Comparison of ENCODE assay signal across 3 cellular contexts in the genomic region with DNA sequence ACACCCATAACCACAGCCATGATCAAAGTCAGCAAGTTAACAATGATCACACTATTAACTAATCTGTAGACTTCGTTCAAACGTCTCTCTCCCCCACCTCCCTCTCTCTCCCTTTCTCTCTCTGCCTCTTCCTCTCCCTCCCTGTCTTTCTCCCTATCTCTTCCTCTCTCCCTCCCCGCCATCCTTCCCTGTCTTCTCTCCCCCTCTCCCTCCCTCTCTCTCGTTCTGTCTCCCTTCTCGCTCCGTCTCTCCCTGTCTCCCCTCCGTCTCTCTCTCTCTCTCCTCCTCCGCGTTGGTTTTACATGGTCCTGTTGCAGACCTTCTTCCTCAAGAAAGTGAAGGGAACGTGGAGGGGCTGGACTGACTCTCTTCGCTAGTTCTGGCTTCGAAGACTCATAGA.
TF ChIP-seq lines count a peak whose summit lies in the region.

No MANE protein-coding gene starts in this region.

TF ChIP-seq in GM23338, 12 proteins besides CTCF, POLR2A, EP300 and RAD21 (continues in another document):
- TF ChIP-seq, protein P1, sequence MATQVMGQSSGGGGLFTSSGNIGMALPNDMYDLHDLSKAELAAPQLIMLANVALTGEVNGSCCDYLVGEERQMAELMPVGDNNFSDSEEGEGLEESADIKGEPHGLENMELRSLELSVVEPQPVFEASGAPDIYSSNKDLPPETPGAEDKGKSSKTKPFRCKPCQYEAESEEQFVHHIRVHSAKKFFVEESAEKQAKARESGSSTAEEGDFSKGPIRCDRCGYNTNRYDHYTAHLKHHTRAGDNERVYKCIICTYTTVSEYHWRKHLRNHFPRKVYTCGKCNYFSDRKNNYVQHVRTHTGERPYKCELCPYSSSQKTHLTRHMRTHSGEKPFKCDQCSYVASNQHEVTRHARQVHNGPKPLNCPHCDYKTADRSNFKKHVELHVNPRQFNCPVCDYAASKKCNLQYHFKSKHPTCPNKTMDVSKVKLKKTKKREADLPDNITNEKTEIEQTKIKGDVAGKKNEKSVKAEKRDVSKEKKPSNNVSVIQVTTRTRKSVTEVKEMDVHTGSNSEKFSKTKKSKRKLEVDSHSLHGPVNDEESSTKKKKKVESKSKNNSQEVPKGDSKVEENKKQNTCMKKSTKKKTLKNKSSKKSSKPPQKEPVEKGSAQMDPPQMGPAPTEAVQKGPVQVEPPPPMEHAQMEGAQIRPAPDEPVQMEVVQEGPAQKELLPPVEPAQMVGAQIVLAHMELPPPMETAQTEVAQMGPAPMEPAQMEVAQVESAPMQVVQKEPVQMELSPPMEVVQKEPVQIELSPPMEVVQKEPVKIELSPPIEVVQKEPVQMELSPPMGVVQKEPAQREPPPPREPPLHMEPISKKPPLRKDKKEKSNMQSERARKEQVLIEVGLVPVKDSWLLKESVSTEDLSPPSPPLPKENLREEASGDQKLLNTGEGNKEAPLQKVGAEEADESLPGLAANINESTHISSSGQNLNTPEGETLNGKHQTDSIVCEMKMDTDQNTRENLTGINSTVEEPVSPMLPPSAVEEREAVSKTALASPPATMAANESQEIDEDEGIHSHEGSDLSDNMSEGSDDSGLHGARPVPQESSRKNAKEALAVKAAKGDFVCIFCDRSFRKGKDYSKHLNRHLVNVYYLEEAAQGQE (IDR thresholded peaks at IDR 0.05; ENCODE audit: unreplicated experiment), result no peak
- no peak for TF ChIP-seq STAT1 (IDR thresholded peaks at IDR 0.05; ENCODE audit: unreplicated experiment)
- TF ChIP-seq, protein P2, sequence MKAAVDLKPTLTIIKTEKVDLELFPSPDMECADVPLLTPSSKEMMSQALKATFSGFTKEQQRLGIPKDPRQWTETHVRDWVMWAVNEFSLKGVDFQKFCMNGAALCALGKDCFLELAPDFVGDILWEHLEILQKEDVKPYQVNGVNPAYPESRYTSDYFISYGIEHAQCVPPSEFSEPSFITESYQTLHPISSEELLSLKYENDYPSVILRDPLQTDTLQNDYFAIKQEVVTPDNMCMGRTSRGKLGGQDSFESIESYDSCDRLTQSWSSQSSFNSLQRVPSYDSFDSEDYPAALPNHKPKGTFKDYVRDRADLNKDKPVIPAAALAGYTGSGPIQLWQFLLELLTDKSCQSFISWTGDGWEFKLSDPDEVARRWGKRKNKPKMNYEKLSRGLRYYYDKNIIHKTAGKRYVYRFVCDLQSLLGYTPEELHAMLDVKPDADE (IDR thresholded peaks at IDR 0.05), result no peak

TF ChIP-seq in GM12878, 131 proteins besides CTCF, POLR2A, EP300 and RAD21:
- TF ChIP-seq CEBPB (IDR thresholded peaks at IDR 0.05; ENCODE audit: borderline replicate concordance in 1 of 2, low read depth in 2 of 2, low read length in 2 of 2) (no peak), CREB1 (IDR thresholded peaks at IDR 0.05; ENCODE audit: low read depth) (no peak), MTA2 (IDR thresholded peaks at IDR 0.05; ENCODE audit: low read depth) (no peak), CBX5 (IDR thresholded peaks at IDR 0.05; ENCODE audit: low read depth) (no peak), NRF1 (conservative IDR thresholded peaks at IDR 0.05; ENCODE audit: low read depth, low read length) (no peak), PAX5 (IDR thresholded peaks at IDR 0.05; ENCODE audit: borderline replicate concordance, low read depth, low read length) (no peak)

TF ChIP-seq in H1, 55 proteins besides CTCF, POLR2A, EP300 and RAD21:
- TF ChIP-seq EZH2 (IDR thresholded peaks at IDR 0.05; ENCODE audit: low read depth, low read length, severe bottlenecking), result no peak
- TF ChIP-seq, protein P3, sequence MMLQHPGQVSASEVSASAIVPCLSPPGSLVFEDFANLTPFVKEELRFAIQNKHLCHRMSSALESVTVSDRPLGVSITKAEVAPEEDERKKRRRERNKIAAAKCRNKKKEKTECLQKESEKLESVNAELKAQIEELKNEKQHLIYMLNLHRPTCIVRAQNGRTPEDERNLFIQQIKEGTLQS (IDR thresholded peaks at IDR 0.05; ENCODE audit: insufficient read depth, low read depth, low read length), result no peak
- TF ChIP-seq, protein P4, sequence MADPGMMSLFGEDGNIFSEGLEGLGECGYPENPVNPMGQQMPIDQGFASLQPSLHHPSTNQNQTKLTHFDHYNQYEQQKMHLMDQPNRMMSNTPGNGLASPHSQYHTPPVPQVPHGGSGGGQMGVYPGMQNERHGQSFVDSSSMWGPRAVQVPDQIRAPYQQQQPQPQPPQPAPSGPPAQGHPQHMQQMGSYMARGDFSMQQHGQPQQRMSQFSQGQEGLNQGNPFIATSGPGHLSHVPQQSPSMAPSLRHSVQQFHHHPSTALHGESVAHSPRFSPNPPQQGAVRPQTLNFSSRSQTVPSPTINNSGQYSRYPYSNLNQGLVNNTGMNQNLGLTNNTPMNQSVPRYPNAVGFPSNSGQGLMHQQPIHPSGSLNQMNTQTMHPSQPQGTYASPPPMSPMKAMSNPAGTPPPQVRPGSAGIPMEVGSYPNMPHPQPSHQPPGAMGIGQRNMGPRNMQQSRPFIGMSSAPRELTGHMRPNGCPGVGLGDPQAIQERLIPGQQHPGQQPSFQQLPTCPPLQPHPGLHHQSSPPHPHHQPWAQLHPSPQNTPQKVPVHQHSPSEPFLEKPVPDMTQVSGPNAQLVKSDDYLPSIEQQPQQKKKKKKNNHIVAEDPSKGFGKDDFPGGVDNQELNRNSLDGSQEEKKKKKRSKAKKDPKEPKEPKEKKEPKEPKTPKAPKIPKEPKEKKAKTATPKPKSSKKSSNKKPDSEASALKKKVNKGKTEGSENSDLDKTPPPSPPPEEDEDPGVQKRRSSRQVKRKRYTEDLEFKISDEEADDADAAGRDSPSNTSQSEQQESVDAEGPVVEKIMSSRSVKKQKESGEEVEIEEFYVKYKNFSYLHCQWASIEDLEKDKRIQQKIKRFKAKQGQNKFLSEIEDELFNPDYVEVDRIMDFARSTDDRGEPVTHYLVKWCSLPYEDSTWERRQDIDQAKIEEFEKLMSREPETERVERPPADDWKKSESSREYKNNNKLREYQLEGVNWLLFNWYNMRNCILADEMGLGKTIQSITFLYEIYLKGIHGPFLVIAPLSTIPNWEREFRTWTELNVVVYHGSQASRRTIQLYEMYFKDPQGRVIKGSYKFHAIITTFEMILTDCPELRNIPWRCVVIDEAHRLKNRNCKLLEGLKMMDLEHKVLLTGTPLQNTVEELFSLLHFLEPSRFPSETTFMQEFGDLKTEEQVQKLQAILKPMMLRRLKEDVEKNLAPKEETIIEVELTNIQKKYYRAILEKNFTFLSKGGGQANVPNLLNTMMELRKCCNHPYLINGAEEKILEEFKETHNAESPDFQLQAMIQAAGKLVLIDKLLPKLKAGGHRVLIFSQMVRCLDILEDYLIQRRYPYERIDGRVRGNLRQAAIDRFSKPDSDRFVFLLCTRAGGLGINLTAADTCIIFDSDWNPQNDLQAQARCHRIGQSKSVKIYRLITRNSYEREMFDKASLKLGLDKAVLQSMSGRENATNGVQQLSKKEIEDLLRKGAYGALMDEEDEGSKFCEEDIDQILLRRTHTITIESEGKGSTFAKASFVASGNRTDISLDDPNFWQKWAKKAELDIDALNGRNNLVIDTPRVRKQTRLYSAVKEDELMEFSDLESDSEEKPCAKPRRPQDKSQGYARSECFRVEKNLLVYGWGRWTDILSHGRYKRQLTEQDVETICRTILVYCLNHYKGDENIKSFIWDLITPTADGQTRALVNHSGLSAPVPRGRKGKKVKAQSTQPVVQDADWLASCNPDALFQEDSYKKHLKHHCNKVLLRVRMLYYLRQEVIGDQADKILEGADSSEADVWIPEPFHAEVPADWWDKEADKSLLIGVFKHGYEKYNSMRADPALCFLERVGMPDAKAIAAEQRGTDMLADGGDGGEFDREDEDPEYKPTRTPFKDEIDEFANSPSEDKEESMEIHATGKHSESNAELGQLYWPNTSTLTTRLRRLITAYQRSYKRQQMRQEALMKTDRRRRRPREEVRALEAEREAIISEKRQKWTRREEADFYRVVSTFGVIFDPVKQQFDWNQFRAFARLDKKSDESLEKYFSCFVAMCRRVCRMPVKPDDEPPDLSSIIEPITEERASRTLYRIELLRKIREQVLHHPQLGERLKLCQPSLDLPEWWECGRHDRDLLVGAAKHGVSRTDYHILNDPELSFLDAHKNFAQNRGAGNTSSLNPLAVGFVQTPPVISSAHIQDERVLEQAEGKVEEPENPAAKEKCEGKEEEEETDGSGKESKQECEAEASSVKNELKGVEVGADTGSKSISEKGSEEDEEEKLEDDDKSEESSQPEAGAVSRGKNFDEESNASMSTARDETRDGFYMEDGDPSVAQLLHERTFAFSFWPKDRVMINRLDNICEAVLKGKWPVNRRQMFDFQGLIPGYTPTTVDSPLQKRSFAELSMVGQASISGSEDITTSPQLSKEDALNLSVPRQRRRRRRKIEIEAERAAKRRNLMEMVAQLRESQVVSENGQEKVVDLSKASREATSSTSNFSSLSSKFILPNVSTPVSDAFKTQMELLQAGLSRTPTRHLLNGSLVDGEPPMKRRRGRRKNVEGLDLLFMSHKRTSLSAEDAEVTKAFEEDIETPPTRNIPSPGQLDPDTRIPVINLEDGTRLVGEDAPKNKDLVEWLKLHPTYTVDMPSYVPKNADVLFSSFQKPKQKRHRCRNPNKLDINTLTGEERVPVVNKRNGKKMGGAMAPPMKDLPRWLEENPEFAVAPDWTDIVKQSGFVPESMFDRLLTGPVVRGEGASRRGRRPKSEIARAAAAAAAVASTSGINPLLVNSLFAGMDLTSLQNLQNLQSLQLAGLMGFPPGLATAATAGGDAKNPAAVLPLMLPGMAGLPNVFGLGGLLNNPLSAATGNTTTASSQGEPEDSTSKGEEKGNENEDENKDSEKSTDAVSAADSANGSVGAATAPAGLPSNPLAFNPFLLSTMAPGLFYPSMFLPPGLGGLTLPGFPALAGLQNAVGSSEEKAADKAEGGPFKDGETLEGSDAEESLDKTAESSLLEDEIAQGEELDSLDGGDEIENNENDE (IDR thresholded peaks at IDR 0.05; ENCODE audit: insufficient replicate concordance, low read length), result no peak
- no peak for TF ChIP-seq KDM4A (IDR thresholded peaks at IDR 0.05; ENCODE audit: low read depth, low read length, severe bottlenecking)
- no peak for TF ChIP-seq SUZ12 (IDR thresholded peaks at IDR 0.05; ENCODE audit: low read length)
- no peak for TF ChIP-seq YY1 (IDR thresholded peaks at IDR 0.05; ENCODE audit: low read depth, low read length)
- TF ChIP-seq RNF2 (IDR thresholded peaks at IDR 0.05; ENCODE audit: borderline replicate concordance, low read depth, low read length, missing control alignments, poor library complexity, severe bottlenecking), result no peak
- no peak for TF ChIP-seq CHD2 (IDR thresholded peaks at IDR 0.05; ENCODE audit: low read length)
- TF ChIP-seq SP2 (IDR thresholded peaks at IDR 0.05; ENCODE audit: low read length), result no peak
- no peak for TF ChIP-seq CTBP2 (IDR thresholded peaks at IDR 0.05; ENCODE audit: borderline replicate concordance, insufficient read depth, insufficient read length, low read length)
- TF ChIP-seq SP4 (IDR thresholded peaks at IDR 0.05; ENCODE audit: low read length), result no peak
- TF ChIP-seq KDM5A (IDR thresholded peaks at IDR 0.05; ENCODE audit: low read length), result no peak
- TF ChIP-seq, protein P5, sequence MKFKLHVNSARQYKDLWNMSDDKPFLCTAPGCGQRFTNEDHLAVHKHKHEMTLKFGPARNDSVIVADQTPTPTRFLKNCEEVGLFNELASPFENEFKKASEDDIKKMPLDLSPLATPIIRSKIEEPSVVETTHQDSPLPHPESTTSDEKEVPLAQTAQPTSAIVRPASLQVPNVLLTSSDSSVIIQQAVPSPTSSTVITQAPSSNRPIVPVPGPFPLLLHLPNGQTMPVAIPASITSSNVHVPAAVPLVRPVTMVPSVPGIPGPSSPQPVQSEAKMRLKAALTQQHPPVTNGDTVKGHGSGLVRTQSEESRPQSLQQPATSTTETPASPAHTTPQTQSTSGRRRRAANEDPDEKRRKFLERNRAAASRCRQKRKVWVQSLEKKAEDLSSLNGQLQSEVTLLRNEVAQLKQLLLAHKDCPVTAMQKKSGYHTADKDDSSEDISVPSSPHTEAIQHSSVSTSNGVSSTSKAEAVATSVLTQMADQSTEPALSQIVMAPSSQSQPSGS (IDR thresholded peaks at IDR 0.05; ENCODE audit: low read length), result no peak
